31 cellular contexts compared by ENCODE assay signal in genomic region chr6:113786168-113786567, GRCh38.
DNase-seq lines count a peak whose midpoint lies in the region; ATAC-seq and TF ChIP-seq lines count a peak whose summit lies in the region.
"Had no signal": no experiment of that assay in that cellular context is flagged by ENCODE, and none has a peak within 500 bp of the region (broad histone marks: within the 10 kb centered on the region; RNA-seq: fewer than 3 reads in every experiment).

No MANE protein-coding gene starts in this region.

- ATAC-seq in HG03565 (IDR thresholded peaks at IDR 0.05; ENCODE audit: unreplicated experiment): no peak
- ATAC-seq in CD8-positive, alpha-beta T cell: no peak
- ATAC-seq: activated CD8-positive, alpha-beta memory T cell treated with anti-CD3 and anti-CD28 coated beads, Interleukin-2, amount 10 ng/mL, durations not matched to agents 7 days and 5 days; heart left ventricle; naive thymus-derived CD8-positive, alpha-beta T cell; Panc1; stimulated activated naive B cell treated with anti-CD40 and anti-IgM and Interleukin-4, amounts not matched to agents 10 μg/mL and 1 μg/mL and 100 μg/mL, for 72 hours had no signal

- H3K27me3 ChIP-seq in colonic mucosa (no peaks in the 10 kb centered on the region), mucosa of stomach (ENCODE audit: control insufficient read depth, insufficient read depth, low read length) (no peaks in the 10 kb centered on the region)
- no peaks in the 10 kb centered on the region for H3K27me3 ChIP-seq in CD8-positive, alpha-beta T cell (ENCODE audit: insufficient read depth, low read length)
- H3K27me3 ChIP-seq: esophagus muscularis mucosa, heart left ventricle, suprapubic skin had no signal

- intact Hi-C loops in colonic mucosa (cut with DNase I): no loop called here
- intact Hi-C loops in CD8-positive, alpha-beta T cell (cut with DNase I, micrococcal nuclease): no loop called here

- H3K27ac ChIP-seq in 22Rv1 (peak overlapping the region; percentile 32), colonic mucosa (peak overlapping the region; percentile 50)
- H3K27ac ChIP-seq in CD8-positive, alpha-beta T cell (ENCODE audit: low read depth, low read length): no peak overlapping the region
- H3K27ac ChIP-seq: esophagus muscularis mucosa, heart left ventricle, skin epidermis, suprapubic skin had no signal

- POLR2A ChIA-PET in CD8-positive, alpha-beta T cell (lab: Charles Lee): no interaction called here

- H3K4me3 Mint-ChIP-seq in CD8-positive, alpha-beta T cell: no peak overlapping the region
- H3K4me3 Mint-ChIP-seq: activated CD8-positive, alpha-beta memory T cell treated with anti-CD3 and anti-CD28 coated beads, Interleukin-2, amount 10 ng/mL, durations not matched to agents 7 days and 5 days; CD4-positive, alpha-beta T cell; endodermal cell; naive thymus-derived CD8-positive, alpha-beta T cell; stimulated activated naive B cell treated with anti-CD40 and anti-IgM and Interleukin-4, amounts not matched to agents 10 μg/mL and 1 μg/mL and 100 μg/mL, for 72 hours had no signal

- TF ChIP-seq CTCF in 22Rv1 (IDR thresholded peaks at IDR 0.05): no peak
- no peak for TF ChIP-seq CTCF in colonic mucosa (IDR thresholded peaks at IDR 0.05)
- no peak for TF ChIP-seq CTCF in CD8-positive, alpha-beta T cell (IDR thresholded peaks at IDR 0.05)

- no peaks in the 10 kb centered on the region for H3K4me1 Mint-ChIP-seq in CD8-positive, alpha-beta T cell (ENCODE audit: low read depth)
- H3K4me1 Mint-ChIP-seq: activated CD8-positive, alpha-beta memory T cell treated with anti-CD3 and anti-CD28 coated beads, Interleukin-2, amount 10 ng/mL, durations not matched to agents 7 days and 5 days; endodermal cell; naive thymus-derived CD8-positive, alpha-beta T cell; stimulated activated naive B cell treated with anti-CD40 and anti-IgM and Interleukin-4, amounts not matched to agents 10 μg/mL and 1 μg/mL and 100 μg/mL, for 72 hours had no signal

- H3K9ac ChIP-seq in colonic mucosa (ENCODE audit: low read depth in 2 of 2, low read length in 2 of 2) (peak overlapping the region in 1 of 2 donors; percentile 40), mucosa of stomach (ENCODE audit: low read length) (peak overlapping the region; percentile 4)

- H3K9me3 Mint-ChIP-seq in CD8-positive, alpha-beta T cell: no peaks in the 10 kb centered on the region
- H3K9me3 Mint-ChIP-seq: CD4-positive, alpha-beta T cell; endodermal cell; naive thymus-derived CD8-positive, alpha-beta T cell; stimulated activated naive B cell treated with anti-CD40 and anti-IgM and Interleukin-4, amounts not matched to agents 10 μg/mL and 1 μg/mL and 100 μg/mL, for 72 hours had no signal

- no peak overlapping the region for H3K27ac Mint-ChIP-seq in CD8-positive, alpha-beta T cell
- H3K27ac Mint-ChIP-seq: activated CD8-positive, alpha-beta memory T cell treated with anti-CD3 and anti-CD28 coated beads, Interleukin-2, amount 10 ng/mL, durations not matched to agents 7 days and 5 days; CD4-positive, alpha-beta T cell; endodermal cell; naive thymus-derived CD8-positive, alpha-beta T cell; stimulated activated naive B cell treated with anti-CD40 and anti-IgM and Interleukin-4, amounts not matched to agents 10 μg/mL and 1 μg/mL and 100 μg/mL, for 72 hours had no signal

- H3K4me1 ChIP-seq in colonic mucosa (no peaks in the 10 kb centered on the region), mucosa of stomach (ENCODE audit: control insufficient read depth, insufficient read depth, low read length) (peaks cover 10% of the 10 kb centered on the region)
- no peaks in the 10 kb centered on the region for H3K4me1 ChIP-seq in CD8-positive, alpha-beta T cell (ENCODE audit: insufficient read depth, low read length)
- H3K4me1 ChIP-seq: esophagus muscularis mucosa, heart left ventricle, suprapubic skin had no signal

- DNase-seq in HT-29 (ENCODE audit: low spot score) (peak; percentile 87), colonic mucosa (no peak), COR-L47 (lab: John Stamatoyannopoulos, UW) (no peak), UCSD-AML1 (lab: John Stamatoyannopoulos, UW; ENCODE audit: unreplicated experiment) (no peak)
- no peak for DNase-seq in CD8-positive, alpha-beta T cell
- DNase-seq: activated CD4-positive, alpha-beta T cell treated with anti-CD3 and anti-CD28 coated beads, Interleukin-2, amount 50 U/mL, for 4 hours; activated CD8-positive, alpha-beta memory T cell treated with anti-CD3 and anti-CD28 coated beads, Interleukin-2, amount 10 ng/mL, durations not matched to agents 7 days and 5 days; activated gamma-delta T cell treated with Interleukin-2 at 50 U/mL for 16 hours; activated T-cell treated with anti-CD3 and anti-CD28 coated beads, Interleukin-2, amount 50 U/mL, for 48 hours; CD4-positive, alpha-beta T cell; dermis blood vessel endothelial cell; DMS153; endodermal cell; foreskin fibroblast; heart left ventricle; Kasumi-1; kidney; naive thymus-derived CD8-positive, alpha-beta T cell; NCI-H146; NCI-H226; NCI-H526 treated with DMSO at 0.1 percent for 48 hours; occipital lobe; retina; stimulated activated naive B cell treated with anti-CD40 and anti-IgM and Interleukin-4, amounts not matched to agents 10 μg/mL and 1 μg/mL and 100 μg/mL, for 72 hours had no signal

- H3K36me3 ChIP-seq in colonic mucosa: no peaks in the 10 kb centered on the region
- no peaks in the 10 kb centered on the region for H3K36me3 ChIP-seq in mucosa of stomach (ENCODE audit: control insufficient read depth, insufficient read depth, low read length)
- no peaks in the 10 kb centered on the region for H3K36me3 ChIP-seq in CD8-positive, alpha-beta T cell (ENCODE audit: insufficient read depth, low read length)
- H3K36me3 ChIP-seq: esophagus muscularis mucosa, heart left ventricle, suprapubic skin had no signal

- CTCF ChIA-PET in CD8-positive, alpha-beta T cell (lab: Charles Lee): no interaction called here

- H3K4me3 ChIP-seq in colonic mucosa (no peak overlapping the region), mucosa of stomach (ENCODE audit: low read length) (no peak overlapping the region)
- no peak overlapping the region for H3K4me3 ChIP-seq in CD8-positive, alpha-beta T cell (ENCODE audit: low read depth, low read length)
- H3K4me3 ChIP-seq: esophagus muscularis mucosa, heart left ventricle, skin epidermis, suprapubic skin had no signal

- H3K9me3 ChIP-seq in colonic mucosa (no peaks in the 10 kb centered on the region), mucosa of stomach (ENCODE audit: control insufficient read depth, low read length) (no peaks in the 10 kb centered on the region)
- no peaks in the 10 kb centered on the region for H3K9me3 ChIP-seq in CD8-positive, alpha-beta T cell (ENCODE audit: low read length)
- H3K9me3 ChIP-seq: esophagus muscularis mucosa, heart left ventricle, suprapubic skin had no signal

- no peaks in the 10 kb centered on the region for H3K36me3 Mint-ChIP-seq in CD8-positive, alpha-beta T cell
- H3K36me3 Mint-ChIP-seq: activated CD8-positive, alpha-beta memory T cell treated with anti-CD3 and anti-CD28 coated beads, Interleukin-2, amount 10 ng/mL, durations not matched to agents 7 days and 5 days; naive thymus-derived CD8-positive, alpha-beta T cell; stimulated activated naive B cell treated with anti-CD40 and anti-IgM and Interleukin-4, amounts not matched to agents 10 μg/mL and 1 μg/mL and 100 μg/mL, for 72 hours had no signal

- H3K27me3 Mint-ChIP-seq in CD8-positive, alpha-beta T cell (ENCODE audit: low read depth): no peaks in the 10 kb centered on the region
- H3K27me3 Mint-ChIP-seq: CD4-positive, alpha-beta T cell; stimulated activated naive B cell treated with anti-CD40 and anti-IgM and Interleukin-4, amounts not matched to agents 10 μg/mL and 1 μg/mL and 100 μg/mL, for 72 hours had no signal
